ENCODE assay signal across 18 cellular contexts in the genomic region with DNA sequence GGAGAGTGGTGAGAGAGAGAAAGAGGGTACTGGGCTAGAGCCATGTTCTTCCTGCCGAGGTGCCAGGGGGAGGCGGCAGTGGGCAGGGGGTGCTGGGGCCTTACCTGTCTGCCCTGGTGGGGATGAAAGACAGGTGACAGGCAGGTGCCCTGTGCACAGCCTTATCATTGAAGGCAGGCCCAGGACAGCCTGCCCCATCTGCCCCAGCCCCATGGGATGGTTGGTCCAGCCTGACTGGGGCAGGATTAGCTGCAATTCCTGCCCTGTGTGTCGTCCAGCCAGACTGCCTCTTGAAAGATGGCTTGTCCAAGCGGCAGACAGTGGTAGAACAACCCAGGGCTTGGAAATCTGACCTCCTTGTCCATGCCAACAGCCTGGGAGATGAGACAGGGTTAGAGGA.
A peak's percentile ranks its signal among the peaks of the same experiment; 100 is the strongest.
DNase-seq lines count a peak whose midpoint lies in the region; ATAC-seq and TF ChIP-seq lines count a peak whose summit lies in the region.
"Had no signal": no experiment of that assay in that cellular context is flagged by ENCODE, and none has a peak within 500 bp of the region (broad histone marks: within the 10 kb centered on the region; RNA-seq: fewer than 3 reads in every experiment).

No MANE protein-coding gene starts in this region.

- DNase-seq in Right ventricle myocardium superior = peak; percentile 10
- DNase-seq in left ventricle myocardium inferior = no peak
- no peak for DNase-seq in nephron progenitor cell
- peak; percentile 83 for DNase-seq in osteoblast (ENCODE audit: insufficient read length, low spot score, missing footprints)
- no peak for DNase-seq in mammary epithelial cell
- DNase-seq: Caco-2; CD4-positive, CD25-positive, alpha-beta regulatory T cell; CD8-positive, alpha-beta T cell; DMS153; DND-41; H7; HCEC 1CT had no signal

- H3K4me3 Mint-ChIP-seq in nephron progenitor cell = no peak overlapping the region
- H3K4me3 Mint-ChIP-seq: B cell; CD4-positive, CD25-positive, alpha-beta regulatory T cell; CD8-positive, alpha-beta T cell had no signal

- H3K79me2 ChIP-seq in osteoblast (ENCODE audit: insufficient read depth, low read length) (no peaks in the 10 kb centered on the region), mammary epithelial cell (ENCODE audit: insufficient read depth, low read length) (no peaks in the 10 kb centered on the region)

- no peak overlapping the region for H3K4me2 ChIP-seq in osteoblast (ENCODE audit: insufficient read depth, low read length)
- H3K4me2 ChIP-seq in mammary epithelial cell (ENCODE audit: insufficient read depth, low read depth, low read length) = no peak overlapping the region
- H3K4me2 ChIP-seq: BLaER1 had no signal

- no peaks in the 10 kb centered on the region for H4K20me1 ChIP-seq in osteoblast (ENCODE audit: insufficient read depth, low read length)
- H4K20me1 ChIP-seq in mammary epithelial cell (ENCODE audit: insufficient read depth, low read length) = no peaks in the 10 kb centered on the region
- H4K20me1 ChIP-seq: BLaER1 had no signal

- peak overlapping the region; percentile 93 for H3K27ac Mint-ChIP-seq in nephron progenitor cell
- H3K27ac Mint-ChIP-seq: B cell; CD4-positive, CD25-positive, alpha-beta regulatory T cell; CD8-positive, alpha-beta T cell had no signal

- peaks cover 7% of the 10 kb centered on the region for H3K4me1 Mint-ChIP-seq in nephron progenitor cell
- H3K4me1 Mint-ChIP-seq: B cell; CD4-positive, CD25-positive, alpha-beta regulatory T cell had no signal

- intact Hi-C loops in Right ventricle myocardium superior (cut with DNase I) = no loop called here
- intact Hi-C loops in left ventricle myocardium inferior (cut with micrococcal nuclease) = no loop called here
- intact Hi-C loops in mammary epithelial cell (cut with micrococcal nuclease) = no loop called here

- TF ChIP-seq CTCF in left ventricle myocardium inferior (IDR thresholded peaks at IDR 0.05; ENCODE audit: borderline replicate concordance) (no peak), nephron progenitor cell (IDR thresholded peaks at IDR 0.05) (no peak), osteoblast (IDR thresholded peaks at IDR 0.05; ENCODE audit: extremely low read depth, low read depth, low read length) (no peak), mammary epithelial cell (conservative IDR thresholded peaks at IDR 0.05 in 1 of 2, IDR thresholded peaks at IDR 0.05 in 1 of 2; ENCODE audit: extremely low read depth in 1 of 2, insufficient read depth in 1 of 2, low read depth in 1 of 2, low read length in 2 of 2) (no peak)

- H3K27me3 ChIP-seq in left ventricle myocardium inferior (ENCODE audit: low read depth) (no peaks in the 10 kb centered on the region), osteoblast (ENCODE audit: insufficient read depth, low read length) (no peaks in the 10 kb centered on the region), mammary epithelial cell (ENCODE audit: insufficient read depth, low read length) (no peaks in the 10 kb centered on the region)
- H3K27me3 ChIP-seq: BLaER1 had no signal

- no peaks in the 10 kb centered on the region for H3K9me3 Mint-ChIP-seq in nephron progenitor cell
- H3K9me3 Mint-ChIP-seq: CD8-positive, alpha-beta T cell had no signal

- H3K36me3 Mint-ChIP-seq in nephron progenitor cell (ENCODE audit: low read depth) = no peaks in the 10 kb centered on the region
- H3K36me3 Mint-ChIP-seq: CD4-positive, CD25-positive, alpha-beta regulatory T cell; CD8-positive, alpha-beta T cell had no signal

- H3K9ac ChIP-seq in mammary epithelial cell (ENCODE audit: insufficient read depth, low read length) = no peak overlapping the region
- H3K9ac ChIP-seq: BLaER1, GM23248 had no signal

- in situ Hi-C loops in mammary epithelial cell (cut with MboI; ENCODE audit: low sequenced_read_pairs in 2 of 2) = no loop called here

- H2AFZ ChIP-seq in osteoblast (ENCODE audit: low read length) (no peak overlapping the region), mammary epithelial cell (ENCODE audit: low read depth, low read length) (no peak overlapping the region)
- H2AFZ ChIP-seq: GM23248 had no signal

- H3K4me1 ChIP-seq in left ventricle myocardium inferior = peaks cover 20% of the 10 kb centered on the region
- peaks cover 4% of the 10 kb centered on the region for H3K4me1 ChIP-seq in osteoblast (ENCODE audit: insufficient read depth, low read length)
- no peaks in the 10 kb centered on the region for H3K4me1 ChIP-seq in mammary epithelial cell (ENCODE audit: insufficient read depth, low read length)

- CTCF ChIA-PET in mammary epithelial cell (lab: Charles Lee; ENCODE audit: low non-redundant PET) = no interaction called here

- H3K27ac ChIP-seq in left ventricle myocardium inferior (replicated peaks) (no peak overlapping the region), osteoblast (ENCODE audit: low read depth, low read length) (no peak overlapping the region), mammary epithelial cell (ENCODE audit: insufficient read depth, low read depth, low read length) (no peak overlapping the region)
- H3K27ac ChIP-seq: 22Rv1, BLaER1, C4-2B, GM23248 had no signal

- ATAC-seq in Right ventricle myocardium superior (ENCODE audit: poor library complexity) (no peak), GM19395 (IDR thresholded peaks at IDR 0.05; ENCODE audit: unreplicated experiment) (no peak)
- ATAC-seq: CD8-positive, alpha-beta T cell had no signal

- H3K27me3 Mint-ChIP-seq in nephron progenitor cell (ENCODE audit: low read depth, poor library complexity) = peaks cover 4% of the 10 kb centered on the region
- H3K27me3 Mint-ChIP-seq: B cell had no signal

- no TSS peak for BruUV-seq in mammary epithelial cell (replicated peaks; lab: Mats Ljungman, UMichigan)

- H3K36me3 ChIP-seq in left ventricle myocardium inferior (no peaks in the 10 kb centered on the region), osteoblast (ENCODE audit: insufficient read depth, low read length) (no peaks in the 10 kb centered on the region), mammary epithelial cell (ENCODE audit: insufficient read depth, low read length) (no peaks in the 10 kb centered on the region)
- H3K36me3 ChIP-seq: BLaER1 had no signal

- dilution Hi-C loops in mammary epithelial cell (cut with HindIII; ENCODE audit: low sequenced_read_pairs) = no loop called here

- no CpG with 5 or more reads among the region's 4 CpGs for WGBS in mammary epithelial cell (ENCODE audit: low coverage, missing lambda C conversion rate)

- H3K9me3 ChIP-seq in left ventricle myocardium inferior (replicated peaks) = no peaks in the 10 kb centered on the region
- H3K9me3 ChIP-seq in osteoblast (ENCODE audit: low read depth, low read length) = no peaks in the 10 kb centered on the region
- no peaks in the 10 kb centered on the region for H3K9me3 ChIP-seq in mammary epithelial cell (replicated peaks; ENCODE audit: insufficient read depth, low read length)
- H3K9me3 ChIP-seq: BLaER1, Caco-2 had no signal

- H3K4me3 ChIP-seq in left ventricle myocardium inferior (no peak overlapping the region), osteoblast (ENCODE audit: insufficient read depth, low read length) (no peak overlapping the region), mammary epithelial cell (replicated peaks in 1 of 3; ENCODE audit: insufficient read depth in 1 of 3, low read depth in 2 of 3, low read length in 3 of 3) (no peak overlapping the region)
- H3K4me3 ChIP-seq: BLaER1, GM23248 had no signal

Comparison
In these comparisons a context has a peak if more than half of its experiments do, and no peak if none do; other contexts are left out.
1. DNase-seq: peak in Right ventricle myocardium superior (single experiment) and osteoblast (single experiment); none in left ventricle myocardium inferior (single experiment), nephron progenitor cell (single experiment) and mammary epithelial cell (single experiment).